ENCODE assay signal across 1 cellular context in the genomic region with DNA sequence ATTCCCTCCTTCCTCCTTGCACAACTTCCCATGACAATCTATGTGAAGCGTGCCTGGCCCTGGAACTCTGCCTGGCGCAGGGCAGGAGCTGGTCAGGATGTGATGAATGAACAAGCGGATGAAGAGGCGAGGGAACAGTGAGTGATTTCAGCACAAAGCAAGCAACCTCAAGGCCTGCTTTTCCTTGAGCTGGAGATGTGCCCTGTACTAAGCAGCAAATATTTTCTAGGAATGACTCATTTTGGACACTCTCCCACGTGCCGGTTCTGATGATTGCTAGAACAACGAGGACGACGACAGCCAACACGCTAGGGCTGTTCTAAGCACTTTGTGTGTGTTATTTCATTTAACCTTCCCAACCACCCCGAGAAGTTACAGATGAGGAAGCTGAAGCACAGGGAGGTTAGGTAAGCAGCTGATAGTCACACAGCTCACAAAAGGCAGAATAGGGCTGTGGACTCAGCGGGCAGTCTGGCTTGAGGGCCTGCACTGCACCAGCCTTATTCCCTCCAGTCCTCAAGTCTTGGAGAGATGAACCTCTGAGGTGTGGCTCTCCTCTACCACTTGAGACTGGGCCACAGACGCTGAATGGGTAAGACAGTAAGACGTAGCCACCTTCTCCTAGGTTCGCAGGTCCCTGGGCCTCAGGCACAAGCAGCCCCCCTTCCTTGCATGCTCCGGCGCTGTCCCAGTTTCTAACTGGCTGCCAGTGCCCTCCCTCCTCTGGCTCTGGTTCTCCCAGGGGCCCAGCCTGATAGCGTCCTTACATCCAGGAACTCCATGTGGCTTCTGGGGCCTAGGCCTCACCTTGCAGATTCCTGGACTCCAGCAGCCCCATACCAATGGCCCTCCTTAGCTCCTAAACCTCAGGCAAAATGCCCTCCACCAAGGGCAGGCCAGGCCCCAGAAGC.
TF ChIP-seq lines count a peak whose summit lies in the region.

No MANE protein-coding gene starts in this region.

TF ChIP-seq in H1, 55 proteins besides CTCF, POLR2A, EP300 and RAD21:
- no peak for TF ChIP-seq CHD1 (IDR thresholded peaks at IDR 0.05; ENCODE audit: low read depth, low read length)
- TF ChIP-seq FOSL1 (IDR thresholded peaks at IDR 0.05; ENCODE audit: insufficient read depth, low read depth, low read length) = no peak
- no peak for TF ChIP-seq TAF1 (IDR thresholded peaks at IDR 0.05; ENCODE audit: low read depth, low read length)
- TF ChIP-seq, protein P1, sequence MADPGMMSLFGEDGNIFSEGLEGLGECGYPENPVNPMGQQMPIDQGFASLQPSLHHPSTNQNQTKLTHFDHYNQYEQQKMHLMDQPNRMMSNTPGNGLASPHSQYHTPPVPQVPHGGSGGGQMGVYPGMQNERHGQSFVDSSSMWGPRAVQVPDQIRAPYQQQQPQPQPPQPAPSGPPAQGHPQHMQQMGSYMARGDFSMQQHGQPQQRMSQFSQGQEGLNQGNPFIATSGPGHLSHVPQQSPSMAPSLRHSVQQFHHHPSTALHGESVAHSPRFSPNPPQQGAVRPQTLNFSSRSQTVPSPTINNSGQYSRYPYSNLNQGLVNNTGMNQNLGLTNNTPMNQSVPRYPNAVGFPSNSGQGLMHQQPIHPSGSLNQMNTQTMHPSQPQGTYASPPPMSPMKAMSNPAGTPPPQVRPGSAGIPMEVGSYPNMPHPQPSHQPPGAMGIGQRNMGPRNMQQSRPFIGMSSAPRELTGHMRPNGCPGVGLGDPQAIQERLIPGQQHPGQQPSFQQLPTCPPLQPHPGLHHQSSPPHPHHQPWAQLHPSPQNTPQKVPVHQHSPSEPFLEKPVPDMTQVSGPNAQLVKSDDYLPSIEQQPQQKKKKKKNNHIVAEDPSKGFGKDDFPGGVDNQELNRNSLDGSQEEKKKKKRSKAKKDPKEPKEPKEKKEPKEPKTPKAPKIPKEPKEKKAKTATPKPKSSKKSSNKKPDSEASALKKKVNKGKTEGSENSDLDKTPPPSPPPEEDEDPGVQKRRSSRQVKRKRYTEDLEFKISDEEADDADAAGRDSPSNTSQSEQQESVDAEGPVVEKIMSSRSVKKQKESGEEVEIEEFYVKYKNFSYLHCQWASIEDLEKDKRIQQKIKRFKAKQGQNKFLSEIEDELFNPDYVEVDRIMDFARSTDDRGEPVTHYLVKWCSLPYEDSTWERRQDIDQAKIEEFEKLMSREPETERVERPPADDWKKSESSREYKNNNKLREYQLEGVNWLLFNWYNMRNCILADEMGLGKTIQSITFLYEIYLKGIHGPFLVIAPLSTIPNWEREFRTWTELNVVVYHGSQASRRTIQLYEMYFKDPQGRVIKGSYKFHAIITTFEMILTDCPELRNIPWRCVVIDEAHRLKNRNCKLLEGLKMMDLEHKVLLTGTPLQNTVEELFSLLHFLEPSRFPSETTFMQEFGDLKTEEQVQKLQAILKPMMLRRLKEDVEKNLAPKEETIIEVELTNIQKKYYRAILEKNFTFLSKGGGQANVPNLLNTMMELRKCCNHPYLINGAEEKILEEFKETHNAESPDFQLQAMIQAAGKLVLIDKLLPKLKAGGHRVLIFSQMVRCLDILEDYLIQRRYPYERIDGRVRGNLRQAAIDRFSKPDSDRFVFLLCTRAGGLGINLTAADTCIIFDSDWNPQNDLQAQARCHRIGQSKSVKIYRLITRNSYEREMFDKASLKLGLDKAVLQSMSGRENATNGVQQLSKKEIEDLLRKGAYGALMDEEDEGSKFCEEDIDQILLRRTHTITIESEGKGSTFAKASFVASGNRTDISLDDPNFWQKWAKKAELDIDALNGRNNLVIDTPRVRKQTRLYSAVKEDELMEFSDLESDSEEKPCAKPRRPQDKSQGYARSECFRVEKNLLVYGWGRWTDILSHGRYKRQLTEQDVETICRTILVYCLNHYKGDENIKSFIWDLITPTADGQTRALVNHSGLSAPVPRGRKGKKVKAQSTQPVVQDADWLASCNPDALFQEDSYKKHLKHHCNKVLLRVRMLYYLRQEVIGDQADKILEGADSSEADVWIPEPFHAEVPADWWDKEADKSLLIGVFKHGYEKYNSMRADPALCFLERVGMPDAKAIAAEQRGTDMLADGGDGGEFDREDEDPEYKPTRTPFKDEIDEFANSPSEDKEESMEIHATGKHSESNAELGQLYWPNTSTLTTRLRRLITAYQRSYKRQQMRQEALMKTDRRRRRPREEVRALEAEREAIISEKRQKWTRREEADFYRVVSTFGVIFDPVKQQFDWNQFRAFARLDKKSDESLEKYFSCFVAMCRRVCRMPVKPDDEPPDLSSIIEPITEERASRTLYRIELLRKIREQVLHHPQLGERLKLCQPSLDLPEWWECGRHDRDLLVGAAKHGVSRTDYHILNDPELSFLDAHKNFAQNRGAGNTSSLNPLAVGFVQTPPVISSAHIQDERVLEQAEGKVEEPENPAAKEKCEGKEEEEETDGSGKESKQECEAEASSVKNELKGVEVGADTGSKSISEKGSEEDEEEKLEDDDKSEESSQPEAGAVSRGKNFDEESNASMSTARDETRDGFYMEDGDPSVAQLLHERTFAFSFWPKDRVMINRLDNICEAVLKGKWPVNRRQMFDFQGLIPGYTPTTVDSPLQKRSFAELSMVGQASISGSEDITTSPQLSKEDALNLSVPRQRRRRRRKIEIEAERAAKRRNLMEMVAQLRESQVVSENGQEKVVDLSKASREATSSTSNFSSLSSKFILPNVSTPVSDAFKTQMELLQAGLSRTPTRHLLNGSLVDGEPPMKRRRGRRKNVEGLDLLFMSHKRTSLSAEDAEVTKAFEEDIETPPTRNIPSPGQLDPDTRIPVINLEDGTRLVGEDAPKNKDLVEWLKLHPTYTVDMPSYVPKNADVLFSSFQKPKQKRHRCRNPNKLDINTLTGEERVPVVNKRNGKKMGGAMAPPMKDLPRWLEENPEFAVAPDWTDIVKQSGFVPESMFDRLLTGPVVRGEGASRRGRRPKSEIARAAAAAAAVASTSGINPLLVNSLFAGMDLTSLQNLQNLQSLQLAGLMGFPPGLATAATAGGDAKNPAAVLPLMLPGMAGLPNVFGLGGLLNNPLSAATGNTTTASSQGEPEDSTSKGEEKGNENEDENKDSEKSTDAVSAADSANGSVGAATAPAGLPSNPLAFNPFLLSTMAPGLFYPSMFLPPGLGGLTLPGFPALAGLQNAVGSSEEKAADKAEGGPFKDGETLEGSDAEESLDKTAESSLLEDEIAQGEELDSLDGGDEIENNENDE (IDR thresholded peaks at IDR 0.05; ENCODE audit: insufficient replicate concordance, low read length) = no peak
- TF ChIP-seq SP1 (IDR thresholded peaks at IDR 0.05; ENCODE audit: low read depth, low read length) = no peak
- TF ChIP-seq TCF12 (IDR thresholded peaks at IDR 0.05; ENCODE audit: low read depth, low read length) = no peak
- no peak for TF ChIP-seq BRCA1 (IDR thresholded peaks at IDR 0.05; ENCODE audit: low read depth, low read length)
- no peak for TF ChIP-seq RBBP5 (IDR thresholded peaks at IDR 0.05; ENCODE audit: borderline replicate concordance, low read depth, low read length)
- no peak for TF ChIP-seq YY1 (IDR thresholded peaks at IDR 0.05; ENCODE audit: low read depth, low read length)
- TF ChIP-seq CBX5 (IDR thresholded peaks at IDR 0.05; ENCODE audit: low read depth, low read length) = no peak
- TF ChIP-seq POU5F1 (IDR thresholded peaks at IDR 0.05; ENCODE audit: low read depth, low read length) = no peak
- no peak for TF ChIP-seq SUZ12 (IDR thresholded peaks at IDR 0.05; ENCODE audit: low read length)
